In genomic region chr10:48523820-48524758, GRCh38 we compare ENCODE assay signal across 8 cellular contexts.
DNase-seq lines count a peak whose midpoint lies in the region; ATAC-seq, FAIRE-seq and TF ChIP-seq lines count a peak whose summit lies in the region.

No MANE protein-coding gene starts in this region.

- POLR2A ChIA-PET in IMR-90 (lab: Charles Lee; ENCODE audit: unreplicated experiment) = no interaction called here

- peaks cover 45 to 82% of the 10 kb centered on the region in 2 experiments for H3K79me1 ChIP-seq in IMR-90 (ENCODE audit: low read depth in 1 of 2, low read length in 2 of 2)

- TF ChIP-seq RAD21 in IMR-90 (IDR thresholded peaks at IDR 0.05; ENCODE audit: low read length) = peak; percentile 30

- H3K9me3 ChIP-seq in IMR-90 (ENCODE audit: control insufficient read depth, insufficient read depth, low read length) (no peaks in the 10 kb centered on the region), lower lobe of right lung (no peaks in the 10 kb centered on the region), aorta (ENCODE audit: control insufficient read depth, low read length) (no peaks in the 10 kb centered on the region)

- H3K4ac ChIP-seq in IMR-90 (ENCODE audit: low read depth, low read length) = peak overlapping the region; percentile 73

- peak overlapping the region; percentile 42 for H3K4me3 ChIP-seq in IMR-90 (ENCODE audit: insufficient read depth, low read depth, low read length)
- peak overlapping the region; percentile 55 for H3K4me3 ChIP-seq in lower lobe of right lung
- H3K4me3 ChIP-seq in aorta (ENCODE audit: low read length in 2 of 2) = peak overlapping the region; percentile 51 to 65

- in situ Hi-C loops in IMR-90 (cut with MboI; ENCODE audit: low sequenced_read_pairs) = loop anchor here (25.0 kb wide), 2 partner anchors 162 to 312 kb away; no protein-coding TSS in a partner anchor

- peaks cover 21% of the 10 kb centered on the region for H3K4me1 ChIP-seq in IMR-90 (ENCODE audit: control insufficient read depth, insufficient read depth, low read length)
- H3K4me1 ChIP-seq in lower lobe of right lung = peaks cover 12% of the 10 kb centered on the region
- no peaks in the 10 kb centered on the region for H3K4me1 ChIP-seq in aorta (ENCODE audit: control insufficient read depth in 1 of 2, insufficient read depth in 2 of 2, low read length in 2 of 2)

- no peak overlapping the region for H3K27ac Mint-ChIP-seq in chondrocyte (ENCODE audit: unreplicated experiment)

- H3K4me1 Mint-ChIP-seq in chondrocyte (ENCODE audit: low read depth) = peaks cover 30% of the 10 kb centered on the region

- intact Hi-C loops in IMR-90 (cut with micrococcal nuclease) = loop anchor here (2.0 kb wide), 1 partner anchor 29 kb away; no protein-coding TSS in a partner anchor
- intact Hi-C loops in lower lobe of right lung (cut with DNase I) = no loop called here
- intact Hi-C loops in aorta (cut with DNase I) = loop anchor here in 1 of 2 donors (10.0 kb wide), 2 partner anchors 131 to 159 kb away; no protein-coding TSS in a partner anchor

- H4K91ac ChIP-seq in IMR-90 (ENCODE audit: insufficient read depth, low read depth, low read length) = no peak overlapping the region

- H3K36me3 ChIP-seq in IMR-90 (ENCODE audit: control insufficient read depth, insufficient read depth, low read length) = no peaks in the 10 kb centered on the region
- no peaks in the 10 kb centered on the region for H3K36me3 ChIP-seq in lower lobe of right lung
- no peaks in the 10 kb centered on the region for H3K36me3 ChIP-seq in aorta (ENCODE audit: control insufficient read depth in 1 of 2, insufficient read depth in 2 of 2, low read length in 1 of 2)

- no peak for FAIRE-seq in RCC 7860 (lab: Jason Lieb, UNC)

- H3K36me3 Mint-ChIP-seq in chondrocyte (ENCODE audit: low read depth) = no peaks in the 10 kb centered on the region

- H3K23ac ChIP-seq in IMR-90 (ENCODE audit: low read depth, low read length) = peak overlapping the region; percentile 34; the same call in 1 of the 2 replicates

- no peak overlapping the region for H3K9ac ChIP-seq in IMR-90 (ENCODE audit: low read depth, low read length)

- H2AK9ac ChIP-seq in IMR-90 (replicated peaks; ENCODE audit: low read depth, low read length, poor library complexity) = peak overlapping the region; percentile 73

- peak; percentile 10 for DNase-seq in DMS114 treated with DMSO at 0.1 percent for 48 hours (lab: John Stamatoyannopoulos, UW; ENCODE audit: unreplicated experiment)
- no peak for DNase-seq in IMR-90
- DNase-seq in chondrocyte (ENCODE audit: low spot score) = no peak
- no peak for DNase-seq in lower lobe of right lung
- DNase-seq in aorta = peak in 1 of 2 donors; percentile 47
- DNase-seq in H4 (ENCODE audit: low spot score) = no peak
- DNase-seq in RCC 7860 (ENCODE audit: low spot score) = no peak
- no peak for DNase-seq in activated gamma-delta T cell treated with Interleukin-2 at 50 U/mL for 16 hours

- peak overlapping the region; percentile 22; the same call in 1 of the 2 replicates for H2BK20ac ChIP-seq in IMR-90 (ENCODE audit: low read depth, low read length)

- no peaks in the 10 kb centered on the region for H3K27me3 Mint-ChIP-seq in chondrocyte (ENCODE audit: low read depth)

- H2AFZ ChIP-seq in IMR-90 (replicated peaks; ENCODE audit: low read length, poor library complexity) = peak overlapping the region; percentile 71

- H2AK5ac ChIP-seq in IMR-90 (ENCODE audit: low read depth, low read length) = 0 out of 2 replicates have a peak overlapping the region, but pooled peaks have one; percentile 39

- H2BK15ac ChIP-seq in IMR-90 (ENCODE audit: low read depth, low read length) = no peak overlapping the region

- peak overlapping the region; percentile 49 for H2BK5ac ChIP-seq in IMR-90 (ENCODE audit: low read depth, low read length, poor library complexity, severe bottlenecking)

- peak; percentile 59 for TF ChIP-seq CTCF in IMR-90 (conservative IDR thresholded peaks at IDR 0.05; ENCODE audit: low read depth, low read length)
- peak; percentile 85 for TF ChIP-seq CTCF in chondrocyte (IDR thresholded peaks at IDR 0.05)
- TF ChIP-seq CTCF in lower lobe of right lung (IDR thresholded peaks at IDR 0.05) = peak; percentile 45

- CTCF ChIA-PET in IMR-90 (lab: Yijun Ruan, JAX) = interaction anchor here (0.9 to 1.5 kb wide), 4 partner anchors 132 to 161 kb away, joined by 3 to 13 read pairs (median 6); no protein-coding TSS in a partner anchor

- ATAC-seq in IMR-90 (ENCODE audit: low read depth) (peak; percentile 55), lower lobe of right lung (peak; percentile 68 to 71), aorta (ENCODE audit: low FRiP score) (no peak)

- peaks cover 16% of the 10 kb centered on the region for H4K20me1 ChIP-seq in IMR-90 (ENCODE audit: insufficient read depth, low read length)

- no peaks in the 10 kb centered on the region for H3K27me3 ChIP-seq in IMR-90 (ENCODE audit: control insufficient read depth, insufficient read depth, low read length)
- H3K27me3 ChIP-seq in lower lobe of right lung (ENCODE audit: low read depth) = peaks cover 25% of the 10 kb centered on the region
- H3K27me3 ChIP-seq in aorta (ENCODE audit: control insufficient read depth in 1 of 2, insufficient read depth in 2 of 2, low read length in 1 of 2) = no peaks in the 10 kb centered on the region

- H3K56ac ChIP-seq in IMR-90 (ENCODE audit: extremely low read depth, insufficient read depth, low read length) = no peak overlapping the region; the same call in 1 of the 2 replicates

- H3K4me2 ChIP-seq in IMR-90 (ENCODE audit: low read depth, low read length) = peak overlapping the region; percentile 58

- H3K4me3 Mint-ChIP-seq in chondrocyte (ENCODE audit: unreplicated experiment) = peak overlapping the region; percentile 39

- peak overlapping the region; percentile 25; the same call in 1 of the 2 replicates for H2BK120ac ChIP-seq in IMR-90 (ENCODE audit: low read depth, low read length)

- H3K9me3 Mint-ChIP-seq in chondrocyte (ENCODE audit: low read depth) = peaks cover 2% of the 10 kb centered on the region

- H3K18ac ChIP-seq in IMR-90 (ENCODE audit: low read depth, low read length) = no peak overlapping the region

- H3K27ac ChIP-seq in IMR-90 (ENCODE audit: insufficient read depth, low read length) (peak overlapping the region; percentile 15; the same call in 1 of the 2 replicates), lower lobe of right lung (no peak overlapping the region), aorta (ENCODE audit: low read depth in 1 of 2, low read length in 2 of 2) (peak overlapping the region in 1 of 2 donors; percentile 47)

- no peak overlapping the region for H4K5ac ChIP-seq in IMR-90 (ENCODE audit: low read depth, low read length)

- BruUV-seq in IMR-90 (replicated peaks; lab: Mats Ljungman, UMichigan) = no TSS peak

- no peak for TF ChIP-seq POLR2A in IMR-90 (IDR thresholded peaks at IDR 0.05; ENCODE audit: low read depth, low read length)

- no peak overlapping the region for H3K14ac ChIP-seq in IMR-90 (replicated peaks; ENCODE audit: low read depth, low read length)

- peaks cover 25% of the 10 kb centered on the region for H3K9me1 ChIP-seq in IMR-90 (ENCODE audit: insufficient read depth, low read length)

- dilution Hi-C loops in IMR-90 (cut with HindIII; ENCODE audit: low sequenced_read_pairs, unreplicated experiment) = no loop called here

- H4K8ac ChIP-seq in IMR-90 (ENCODE audit: low read depth in 2 of 2, low read length in 2 of 2) = peak overlapping the region in 1 of 2 experiments; percentile 33; a peak in 1 of 4 replicates

- 7% methylated on average over 23 of the region's 93 CpGs; no CpG with 5 or more reads in 1 of the 2 experiments for WGBS in IMR-90 (ENCODE audit: extremely low coverage in 2 of 2, insufficient read length in 1 of 2), 2 experiments
- WGBS in aorta, 2 donors = 7 to 11% methylated on average over 49 to 93 of the region's 93 CpGs

TF ChIP-seq in IMR-90, 13 proteins besides CTCF, POLR2A, EP300 and RAD21:
- TF ChIP-seq CHD1 (IDR thresholded peaks at IDR 0.05; ENCODE audit: low read depth, low read length) (no peak), RCOR1 (IDR thresholded peaks at IDR 0.05; ENCODE audit: insufficient replicate concordance, low read length) (no peak), MXI1 (IDR thresholded peaks at IDR 0.05; ENCODE audit: borderline replicate concordance, low read depth, low read length) (no peak), BHLHE40 (IDR thresholded peaks at IDR 0.05; ENCODE audit: low read depth, low read length) (0 out of 2 replicates have a peak, but pooled peaks have one; percentile 31), MAZ (IDR thresholded peaks at IDR 0.05; ENCODE audit: borderline replicate concordance, low read depth, low read length) (peak; percentile 34; the same call in 1 of the 2 replicates)
TF ChIP-seq in IMR-90: peak in this region for 2.
